In genomic region chr14:89620436-89620835, GRCh38 we compare ENCODE assay signal across 11 cellular contexts.
DNase-seq lines count a peak whose midpoint lies in the region; ATAC-seq and TF ChIP-seq lines count a peak whose summit lies in the region.
"Had no signal": no experiment of that assay in that cellular context is flagged by ENCODE, and none has a peak within 500 bp of the region (broad histone marks: within the 10 kb centered on the region; RNA-seq: fewer than 3 reads in every experiment).

No MANE protein-coding gene starts in this region.

- ATAC-seq in activated T-cell treated with anti-CD3 and anti-CD28 coated beads, Interleukin-2, amount 50 U/mL, for 72 hours (replicated peaks in 1 of 2): no peak
- ATAC-seq in HG03095 (IDR thresholded peaks at IDR 0.05; ENCODE audit: unreplicated experiment) (no peak), GM18861 (IDR thresholded peaks at IDR 0.05; ENCODE audit: unreplicated experiment) (no peak)
- ATAC-seq: lower lobe of right lung had no signal

- WGBS in stomach, 5 donors: 60 to 77% (median 73%) methylated on average over 6 of the region's 6 CpGs
- no CpG with 5 or more reads among the region's 6 CpGs for WGBS in neuronal stem cell (ENCODE audit: extremely low coverage in 2 of 2, insufficient read length in 2 of 2, insufficient replicate concordance in 1 of 2), 2 donors

- H3K4me3 Mint-ChIP-seq in activated T-cell treated with anti-CD3 and anti-CD28 coated beads, Interleukin-2, amount 50 U/mL, for 72 hours: peak overlapping the region; percentile 85 to 99
- peak overlapping the region; percentile 96 for H3K4me3 Mint-ChIP-seq in T-helper 2 cell treated with Interferon-gamma antibody and Interleukin-4, amounts not matched to agents 5 μg/mL and 100 μg/mL, for 36 hours
- H3K4me3 Mint-ChIP-seq: dendritic cell treated with granulocyte-macrophage colony-stimulating factor and Interleukin-4, amounts not matched to agents 40 ng/mL and 50 ng/mL, for 4 days had no signal

- no peaks in the 10 kb centered on the region for H3K27me3 Mint-ChIP-seq in activated T-cell treated with anti-CD3 and anti-CD28 coated beads, Interleukin-2, amount 50 U/mL, for 72 hours (ENCODE audit: low read depth)
- no peaks in the 10 kb centered on the region for H3K27me3 Mint-ChIP-seq in T-helper 2 cell treated with Interferon-gamma antibody and Interleukin-4, amounts not matched to agents 5 μg/mL and 100 μg/mL, for 36 hours (ENCODE audit: low read depth)

- no peak overlapping the region for H2BK12ac ChIP-seq in neuronal stem cell (ENCODE audit: low read length)

- H3K9ac ChIP-seq in iPS-15b (ENCODE audit: low read depth, low read length) (peak overlapping the region; percentile 16), neuronal stem cell (ENCODE audit: low read depth, low read length, poor library complexity) (no peak overlapping the region)

- no peak overlapping the region for H4K8ac ChIP-seq in neuronal stem cell (ENCODE audit: low read depth, low read length)

- H2AK5ac ChIP-seq in neuronal stem cell (ENCODE audit: low read depth, low read length): no peak overlapping the region

- H2BK15ac ChIP-seq in neuronal stem cell (ENCODE audit: low read length): no peak overlapping the region

- H3K4me3 ChIP-seq in iPS-15b (ENCODE audit: low read depth, low read length) (no peak overlapping the region), stomach (no peak overlapping the region), neuronal stem cell (ENCODE audit: low read length in 2 of 2) (no peak overlapping the region)

- no peak overlapping the region for H3K14ac ChIP-seq in neuronal stem cell (ENCODE audit: low read length)

- peaks cover 72% of the 10 kb centered on the region for H3K4me1 Mint-ChIP-seq in activated T-cell treated with anti-CD3 and anti-CD28 coated beads, Interleukin-2, amount 50 U/mL, for 72 hours (ENCODE audit: low read depth)
- H3K4me1 Mint-ChIP-seq in T-helper 2 cell treated with Interferon-gamma antibody and Interleukin-4, amounts not matched to agents 5 μg/mL and 100 μg/mL, for 36 hours (ENCODE audit: low read depth): peaks cover 45% of the 10 kb centered on the region

- intact Hi-C loops in stomach (cut with DNase I; ENCODE audit: low total_unique reads): no loop called here

- DNase-seq in activated T-cell treated with anti-CD3 and anti-CD28 coated beads, Interleukin-2, amount 50 U/mL, for 72 hours: no peak
- DNase-seq in activated T-cell treated with anti-CD3 and anti-CD28 coated beads, Interleukin-2, amount 50 U/mL, for 1 hour: no peak
- no peak for DNase-seq in T-helper 2 cell treated with Interferon-gamma antibody and Interleukin-4, amounts not matched to agents 5 μg/mL and 100 μg/mL, for 36 hours (ENCODE audit: low spot score)
- no peak for DNase-seq in stomach
- DNase-seq in neuronal stem cell (ENCODE audit: low spot score): no peak
- DNase-seq: lower lobe of right lung, NCI-H446 treated with DMSO at 0.1 percent for 48 hours had no signal

- H2BK5ac ChIP-seq in neuronal stem cell (ENCODE audit: low read length): no peak overlapping the region

- H3K4ac ChIP-seq in neuronal stem cell (ENCODE audit: low read length): no peak overlapping the region

- no peak for TF ChIP-seq CTCF in stomach (IDR thresholded peaks at IDR 0.05)

- no peak overlapping the region for H3K18ac ChIP-seq in neuronal stem cell (ENCODE audit: low read length)

- H3K36me3 Mint-ChIP-seq in activated T-cell treated with anti-CD3 and anti-CD28 coated beads, Interleukin-2, amount 50 U/mL, for 72 hours (ENCODE audit: insufficient read depth in 2 of 2): peaks cover 4 to 7% of the 10 kb centered on the region in 2 donors
- peaks cover 16% of the 10 kb centered on the region for H3K36me3 Mint-ChIP-seq in T-helper 2 cell treated with Interferon-gamma antibody and Interleukin-4, amounts not matched to agents 5 μg/mL and 100 μg/mL, for 36 hours (ENCODE audit: low read depth)

- H3K4me2 ChIP-seq in neuronal stem cell (ENCODE audit: insufficient read depth, low read length, poor library complexity, severe bottlenecking): no peak overlapping the region

- no peak overlapping the region for H4K91ac ChIP-seq in neuronal stem cell (ENCODE audit: low read depth, low read length, poor library complexity)

- no peak for TF ChIP-seq EP300 in stomach (IDR thresholded peaks at IDR 0.05)

- peaks cover 0 to 2% of the 10 kb centered on the region in 2 donors for H3K9me3 Mint-ChIP-seq in activated T-cell treated with anti-CD3 and anti-CD28 coated beads, Interleukin-2, amount 50 U/mL, for 72 hours
- no peaks in the 10 kb centered on the region for H3K9me3 Mint-ChIP-seq in T-helper 2 cell treated with Interferon-gamma antibody and Interleukin-4, amounts not matched to agents 5 μg/mL and 100 μg/mL, for 36 hours
- H3K9me3 Mint-ChIP-seq: dendritic cell treated with granulocyte-macrophage colony-stimulating factor and Interleukin-4, amounts not matched to agents 40 ng/mL and 50 ng/mL, for 4 days had no signal

- no peak overlapping the region for H3K23ac ChIP-seq in neuronal stem cell (ENCODE audit: low read depth, low read length, poor library complexity)

- no peaks in the 10 kb centered on the region for H3K9me3 ChIP-seq in iPS-15b (ENCODE audit: control insufficient read depth, insufficient read depth, low read length)
- H3K9me3 ChIP-seq in stomach: no peaks in the 10 kb centered on the region
- no peaks in the 10 kb centered on the region for H3K9me3 ChIP-seq in neuronal stem cell (replicated peaks in 1 of 2; ENCODE audit: control insufficient read depth in 2 of 2, insufficient read depth in 1 of 2, low read depth in 1 of 2, low read length in 2 of 2)
- H3K9me3 ChIP-seq: lower lobe of right lung had no signal

- H3K79me1 ChIP-seq in neuronal stem cell (ENCODE audit: low read depth, low read length): no peaks in the 10 kb centered on the region

- peak overlapping the region; percentile 97 for H3K27ac Mint-ChIP-seq in activated T-cell treated with anti-CD3 and anti-CD28 coated beads, Interleukin-2, amount 50 U/mL, for 72 hours
- H3K27ac Mint-ChIP-seq in T-helper 2 cell treated with Interferon-gamma antibody and Interleukin-4, amounts not matched to agents 5 μg/mL and 100 μg/mL, for 36 hours: peak overlapping the region; percentile 98
- H3K27ac Mint-ChIP-seq: dendritic cell treated with granulocyte-macrophage colony-stimulating factor and Interleukin-4, amounts not matched to agents 40 ng/mL and 50 ng/mL, for 4 days had no signal

- H3K27me3 ChIP-seq in iPS-15b (ENCODE audit: control insufficient read depth, insufficient read depth, low read length) (no peaks in the 10 kb centered on the region), stomach (no peaks in the 10 kb centered on the region), neuronal stem cell (ENCODE audit: control insufficient read depth in 3 of 3, insufficient read depth in 3 of 3, low read depth in 1 of 3, low read length in 3 of 3) (peaks cover 0 to 28% (median 4%) of the 10 kb centered on the region in 3 experiments)

- H3K36me3 ChIP-seq in iPS-15b (ENCODE audit: control insufficient read depth, insufficient read depth, low read length) (no peaks in the 10 kb centered on the region), stomach (no peaks in the 10 kb centered on the region), neuronal stem cell (replicated peaks in 1 of 2; ENCODE audit: control insufficient read depth in 2 of 2, insufficient read depth in 2 of 2, low read length in 2 of 2) (no peaks in the 10 kb centered on the region)
- H3K36me3 ChIP-seq: lower lobe of right lung had no signal

- no peak for TF ChIP-seq POLR2A in stomach (IDR thresholded peaks at IDR 0.05)

- no peak overlapping the region for H2BK120ac ChIP-seq in neuronal stem cell (ENCODE audit: low read depth, low read length)

- H3K27ac ChIP-seq in stomach: peak overlapping the region; percentile 82 to 92 (median 87)
- H3K27ac ChIP-seq in neuronal stem cell (replicated peaks; ENCODE audit: low read length): no peak overlapping the region

- H3K4me1 ChIP-seq in iPS-15b (ENCODE audit: control insufficient read depth, insufficient read depth, low read length): peaks cover 21% of the 10 kb centered on the region
- H3K4me1 ChIP-seq in stomach: peaks cover 9 to 50% (median 30%) of the 10 kb centered on the region in 4 donors
- H3K4me1 ChIP-seq in neuronal stem cell (ENCODE audit: control insufficient read depth in 2 of 2, insufficient read depth in 1 of 2, low read depth in 1 of 2, low read length in 2 of 2): peaks cover 7 to 10% of the 10 kb centered on the region in 2 donors

- H2AFZ ChIP-seq in neuronal stem cell (ENCODE audit: low read length): no peak overlapping the region
